In the genomic region with DNA sequence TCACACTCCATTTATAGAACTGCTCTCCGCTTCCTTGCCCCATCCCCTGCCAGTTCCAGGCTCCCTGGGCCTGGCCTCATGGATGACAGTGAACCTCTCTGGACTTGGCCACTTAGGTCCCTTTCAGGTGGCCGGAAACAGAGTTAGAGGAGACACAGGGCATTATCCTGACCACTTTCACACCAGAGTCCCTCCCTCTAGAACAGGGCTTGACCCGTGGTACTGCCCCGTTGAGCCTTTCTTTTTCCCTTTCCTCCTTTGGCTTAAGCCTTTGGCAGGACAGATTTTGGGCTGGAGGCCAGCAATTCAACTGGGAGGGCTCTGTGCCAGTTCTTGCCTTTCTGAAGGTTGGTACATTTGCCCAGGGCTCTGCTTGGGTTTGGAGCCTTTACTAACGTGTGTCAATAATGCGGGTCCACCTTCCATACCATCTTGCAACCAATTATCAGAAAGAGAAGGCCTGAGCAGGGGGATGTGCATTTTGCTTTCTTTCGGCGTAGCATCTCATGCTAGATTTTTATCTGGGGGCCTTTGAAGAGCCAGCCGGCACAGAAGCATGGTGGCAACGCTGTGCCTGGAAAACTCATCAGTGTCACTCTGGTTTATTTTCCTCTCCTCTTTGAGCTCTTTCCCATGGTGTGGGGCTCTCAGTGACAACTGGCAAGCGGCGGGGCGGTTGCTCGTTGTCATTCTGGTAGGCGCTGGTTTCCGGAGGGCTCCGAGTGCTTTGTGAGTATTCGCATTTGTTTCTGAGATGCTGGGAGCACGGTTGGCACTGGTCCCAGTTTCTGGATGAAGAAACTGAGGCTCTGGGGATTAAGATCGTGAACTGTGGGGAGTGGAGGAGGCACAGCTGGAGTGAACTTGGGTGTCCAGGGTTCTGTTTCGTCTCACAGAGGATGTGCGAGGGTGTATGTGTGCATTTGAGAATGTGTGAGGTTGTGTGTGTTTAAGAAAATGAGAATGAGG, we compare ENCODE assay signal across 1 cellular context.
TF ChIP-seq lines count a peak whose summit lies in the region.

No MANE protein-coding gene starts in this region.

TF ChIP-seq in K562, 482 proteins besides CTCF, POLR2A, EP300 and RAD21:
- peak; percentile 16; the same call in 1 of the 2 replicates for TF ChIP-seq NFIC (IDR thresholded peaks at IDR 0.05)
- TF ChIP-seq ZC3H8 (IDR thresholded peaks at IDR 0.05), result no peak
- no peak for TF ChIP-seq NFATC3 (IDR thresholded peaks at IDR 0.05)
TF ChIP-seq in K562: peak in this region for 1.
